In genomic region chr14:56117765-56118610, GRCh38 we compare ENCODE assay signal across 8 cellular contexts. TPM values are rescaled to one million over a fixed set of nuclear protein-coding genes. Genes with fewer than 3 reads are reported as not detected.
A peak's percentile ranks its signal among the peaks of the same experiment; 100 is the strongest.
DNase-seq lines count a peak whose midpoint lies in the region.

Gene PELI2 (plus strand): TSS chr14:56118411. CDS start chr14:56118661, 250 bp downstream.

- peak; percentile 70 for DNase-seq in DMS53 treated with DMSO at 0.1 percent for 48 hours (lab: John Stamatoyannopoulos, UW; ENCODE audit: unreplicated experiment)
- DNase-seq in GOT3 (lab: John Stamatoyannopoulos, UW) = peak; percentile 6
- peak; percentile 56 for DNase-seq in MG63
- DNase-seq in SK-N-MC (ENCODE audit: low read depth, low spot score) = no peak
- DNase-seq in activated naive CD4-positive, alpha-beta T cell treated with anti-CD3 and anti-CD28 coated beads, Interleukin-2, amount 50 U/mL, for 16 hours = peak; percentile 82
- DNase-seq in globus pallidus (ENCODE audit: low spot score) = peak; percentile 85
- DNase-seq in occipital lobe (lab: John Stamatoyannopoulos, UW) = peak; percentile 64
- peak in 47 of 49 donors; percentile 41 to 87 (median 74) for DNase-seq in substantia nigra (lab: John Stamatoyannopoulos, UW)

- H3K27ac ChIP-seq in SK-N-MC (peak within 1 kb of the TSS; percentile 57; the same call in 1 of the 2 replicates), substantia nigra (ENCODE audit: low read depth, low read length, poor library complexity, severe bottlenecking) (peak within 1 kb of the TSS; percentile 88)

- H3K9ac ChIP-seq in SK-N-MC (ENCODE audit: insufficient read length) = peak within 1 kb of the TSS; percentile 86

- no peaks in the 10 kb centered on the region for H3K36me3 ChIP-seq in MG63
- H3K36me3 ChIP-seq in SK-N-MC (ENCODE audit: insufficient read depth, low read length) = no peaks in the 10 kb centered on the region

- H3K4me3 ChIP-seq in MG63 = peak within 1 kb of the TSS; percentile 53
- H3K4me3 ChIP-seq in SK-N-MC = peak within 1 kb of the TSS; percentile 94

- no peaks in the 10 kb centered on the region for H3K27me3 ChIP-seq in MG63

- no peaks in the 10 kb centered on the region for H3K9me3 ChIP-seq in MG63
- H3K9me3 ChIP-seq in SK-N-MC (ENCODE audit: low read depth, low read length) = no peaks in the 10 kb centered on the region

RNA-seq across cellular contexts. Expression of gene PELI2, which starts in this region (rescaled TPM):
- total RNA-seq in MG63 (2014; rRNA removed; shearing (Covaris generic); ENCODE audit: low replicate concordance) = 0.69 and 0.72 TPM in 2 replicates
- total RNA-seq in occipital lobe = 41.0 TPM

Comparison
In these comparisons a context has a peak if more than half of its experiments do, and no peak if none do; other contexts are left out.
1. RNA of gene PELI2 (total RNA-seq): 41.0 TPM in occipital lobe (single experiment); 0.69 to 0.72 TPM in MG63; every median in the first group is over 10 times any median in the second.
2. Peak in DNase-seq and H3K4me3 ChIP-seq in MG63; RNA of the gene not detected or under 1 TPM.